Comparison of ENCODE assay signal across 8 cellular contexts in genomic region chr19:42313096-42313839, GRCh38. TPM values are rescaled to one million over a fixed set of nuclear protein-coding genes. Genes with fewer than 3 reads are reported as not detected.
DNase-seq lines count a peak whose midpoint lies in the region; ATAC-seq and TF ChIP-seq lines count a peak whose summit lies in the region.

Gene TMEM145, plus strand, starts transcription at chr19:42313309. Its CDS starts 68 bp downstream, at chr19:42313377.

- peak within 1 kb of the TSS; percentile 36 for H3K4me3 ChIP-seq in NT2/D1 (ENCODE audit: insufficient read length, low read depth)
- peak within 1 kb of the TSS; percentile 27 to 54 for H3K4me3 ChIP-seq in ascending aorta
- H3K4me3 ChIP-seq in right cardiac atrium (ENCODE audit: low read length): peak within 1 kb of the TSS; percentile 45
- H3K4me3 ChIP-seq in prostate gland: peak within 1 kb of the TSS; percentile 33 to 48

- POLR2A ChIA-PET in HEK293T (lab: Yijun Ruan, JAX): interaction anchor here (0.7 to 1.7 kb wide), 3 partner anchors 70 to 83 kb away, joined by 3 to 4 read pairs (median 4); no protein-coding TSS in a partner anchor

- H3K27ac ChIP-seq in ascending aorta: no peak within 1 kb of the TSS
- H3K27ac ChIP-seq in right cardiac atrium (ENCODE audit: low read length): no peak within 1 kb of the TSS
- H3K27ac ChIP-seq in prostate gland: no peak within 1 kb of the TSS

- intact Hi-C loops in ascending aorta (cut with DNase I) (no loop called here), right cardiac atrium (cut with DNase I) (no loop called here), prostate gland (cut with DNase I) (no loop called here)

- under 1% methylated on average over 67 of the region's 67 CpGs for WGBS in right cardiac atrium
- under 1% methylated on average over 50 of the region's 67 CpGs for WGBS in prostate gland

- H3K27me3 ChIP-seq in NT2/D1 (ENCODE audit: insufficient read depth, insufficient read length): peaks cover 24% of the 10 kb centered on the region
- no peaks in the 10 kb centered on the region for H3K27me3 ChIP-seq in ascending aorta
- H3K27me3 ChIP-seq in right cardiac atrium (ENCODE audit: control insufficient read depth, insufficient read depth): no peaks in the 10 kb centered on the region
- no peaks in the 10 kb centered on the region for H3K27me3 ChIP-seq in prostate gland (replicated peaks; ENCODE audit: insufficient read depth)

- ATAC-seq in right cardiac atrium (peak; percentile 74 to 84), GM21526 (IDR thresholded peaks at IDR 0.05; ENCODE audit: low FRiP score, unreplicated experiment) (no peak), HG03342 (IDR thresholded peaks at IDR 0.05; ENCODE audit: unreplicated experiment) (no peak)

- CTCF ChIA-PET in HEK293T (lab: Yijun Ruan, JAX): no interaction called here

- H3K36me3 ChIP-seq in NT2/D1 (ENCODE audit: insufficient read depth, insufficient read length, low read length) (no peaks in the 10 kb centered on the region), ascending aorta (no peaks in the 10 kb centered on the region), prostate gland (no peaks in the 10 kb centered on the region)

- H3K9ac ChIP-seq in NT2/D1 (ENCODE audit: insufficient read length, low read depth): no peak within 1 kb of the TSS

- DNase-seq in COLO668 (lab: John Stamatoyannopoulos, UW; ENCODE audit: unreplicated experiment) (peak; percentile 83), HEK293T (ENCODE audit: extremely low spot score) (peak; percentile 81), NT2/D1 (ENCODE audit: low read depth, low spot score) (no peak), ascending aorta (ENCODE audit: low spot score in 2 of 2) (no peak), right cardiac atrium (peak in 2 of 3 donors; percentile 76 to 78), prostate gland (ENCODE audit: low spot score) (peak; percentile 35)

- H3K9me3 ChIP-seq in NT2/D1 (ENCODE audit: insufficient read depth, low read length): no peaks in the 10 kb centered on the region
- no peaks in the 10 kb centered on the region for H3K9me3 ChIP-seq in ascending aorta
- no peaks in the 10 kb centered on the region for H3K9me3 ChIP-seq in right cardiac atrium (ENCODE audit: control insufficient read depth, low read length)
- H3K9me3 ChIP-seq in prostate gland: no peaks in the 10 kb centered on the region

- TF ChIP-seq CTCF in ascending aorta (IDR thresholded peaks at IDR 0.05) (peak in 1 of 3 experiments; percentile 12), prostate gland (IDR thresholded peaks at IDR 0.05) (peak in 2 of 4 experiments; percentile 8)

- H3K4me1 ChIP-seq in NT2/D1 (ENCODE audit: insufficient read depth, insufficient read length) (no peaks in the 10 kb centered on the region), ascending aorta (peaks cover 0 to 3% of the 10 kb centered on the region in 2 donors), right cardiac atrium (ENCODE audit: control insufficient read depth, insufficient read depth, low read length) (peaks cover 2% of the 10 kb centered on the region), prostate gland (replicated peaks) (peaks cover 3% of the 10 kb centered on the region)

- no peak for TF ChIP-seq POLR2A in prostate gland (IDR thresholded peaks at IDR 0.05)

TF ChIP-seq in HEK293T, 16 proteins besides CTCF, POLR2A, EP300 and RAD21:
- TF ChIP-seq L3MBTL2 (conservative IDR thresholded peaks at IDR 0.05) (peak; percentile 40), ELF4 (IDR thresholded peaks at IDR 0.05) (no peak), SP1 (IDR thresholded peaks at IDR 0.05) (no peak), BHLHE40 (IDR thresholded peaks at IDR 0.05; ENCODE audit: borderline replicate concordance) (no peak), FOXM1 (IDR thresholded peaks at IDR 0.05; ENCODE audit: borderline replicate concordance) (peak; percentile 72; the same call in 1 of the 2 replicates)

RNA-seq across cellular contexts. Expression of gene TMEM145, which starts in this region (rescaled TPM):
- not detected for total RNA-seq in ascending aorta
- total RNA-seq in right cardiac atrium: 1 to 10 TPM in 3 of 4 donors, under 1 TPM in 1; 0.91 to 1.6 (median 1.2) TPM
- 0.41 TPM for polyA plus RNA-seq in right cardiac atrium
- total RNA-seq in prostate gland: under 1 TPM in 1 of 2 donors, not detected in 1; 0.85 TPM

Comparison
In these comparisons a context has a peak if more than half of its experiments do, and no peak if none do; other contexts are left out.
1. Peak in DNase-seq and H3K4me3 ChIP-seq in prostate gland; RNA of the gene not detected or under 1 TPM.
2. DNase-seq: peak in COLO668 (single experiment), HEK293T (single experiment) and right cardiac atrium (2 of 3); none in NT2/D1 (single experiment) and ascending aorta (0 of 2).
3. ATAC-seq: peak in right cardiac atrium (2 of 2); none in GM21526 (single experiment) and HG03342 (single experiment).
4. Peak in every context shown above with its lines, with median percentiles within 50 percentile points of each other: H3K4me3 ChIP-seq.